1 cellular context compared by ENCODE assay signal in the genomic region with DNA sequence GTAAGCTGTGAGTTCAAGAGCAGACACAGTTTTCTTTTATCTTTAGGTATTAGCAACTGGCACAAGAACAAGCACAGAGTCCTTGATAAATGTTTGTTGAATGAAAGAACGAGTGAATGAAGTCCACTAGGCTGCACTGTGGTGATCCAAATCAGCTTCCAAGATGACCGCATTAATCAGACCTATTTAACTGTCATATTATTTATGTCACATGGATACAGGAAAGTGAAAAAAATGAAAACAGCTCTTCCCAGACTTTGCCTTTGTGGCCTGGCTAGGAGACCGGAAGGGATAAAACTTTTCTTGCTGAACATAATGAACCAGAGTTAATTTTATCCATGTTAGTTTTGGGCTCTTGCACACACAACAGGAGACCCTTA.
TF ChIP-seq lines count a peak whose summit lies in the region.

No MANE protein-coding gene starts in this region.

TF ChIP-seq in SK-N-SH, 30 proteins besides CTCF, POLR2A, EP300 and RAD21 (continued from another document):
- TF ChIP-seq, protein P1, sequence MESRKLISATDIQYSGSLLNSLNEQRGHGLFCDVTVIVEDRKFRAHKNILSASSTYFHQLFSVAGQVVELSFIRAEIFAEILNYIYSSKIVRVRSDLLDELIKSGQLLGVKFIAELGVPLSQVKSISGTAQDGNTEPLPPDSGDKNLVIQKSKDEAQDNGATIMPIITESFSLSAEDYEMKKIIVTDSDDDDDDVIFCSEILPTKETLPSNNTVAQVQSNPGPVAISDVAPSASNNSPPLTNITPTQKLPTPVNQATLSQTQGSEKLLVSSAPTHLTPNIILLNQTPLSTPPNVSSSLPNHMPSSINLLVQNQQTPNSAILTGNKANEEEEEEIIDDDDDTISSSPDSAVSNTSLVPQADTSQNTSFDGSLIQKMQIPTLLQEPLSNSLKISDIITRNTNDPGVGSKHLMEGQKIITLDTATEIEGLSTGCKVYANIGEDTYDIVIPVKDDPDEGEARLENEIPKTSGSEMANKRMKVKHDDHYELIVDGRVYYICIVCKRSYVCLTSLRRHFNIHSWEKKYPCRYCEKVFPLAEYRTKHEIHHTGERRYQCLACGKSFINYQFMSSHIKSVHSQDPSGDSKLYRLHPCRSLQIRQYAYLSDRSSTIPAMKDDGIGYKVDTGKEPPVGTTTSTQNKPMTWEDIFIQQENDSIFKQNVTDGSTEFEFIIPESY (IDR thresholded peaks at IDR 0.05; ENCODE audit: borderline replicate concordance, low read depth) = no peak
- TF ChIP-seq, protein P2, sequence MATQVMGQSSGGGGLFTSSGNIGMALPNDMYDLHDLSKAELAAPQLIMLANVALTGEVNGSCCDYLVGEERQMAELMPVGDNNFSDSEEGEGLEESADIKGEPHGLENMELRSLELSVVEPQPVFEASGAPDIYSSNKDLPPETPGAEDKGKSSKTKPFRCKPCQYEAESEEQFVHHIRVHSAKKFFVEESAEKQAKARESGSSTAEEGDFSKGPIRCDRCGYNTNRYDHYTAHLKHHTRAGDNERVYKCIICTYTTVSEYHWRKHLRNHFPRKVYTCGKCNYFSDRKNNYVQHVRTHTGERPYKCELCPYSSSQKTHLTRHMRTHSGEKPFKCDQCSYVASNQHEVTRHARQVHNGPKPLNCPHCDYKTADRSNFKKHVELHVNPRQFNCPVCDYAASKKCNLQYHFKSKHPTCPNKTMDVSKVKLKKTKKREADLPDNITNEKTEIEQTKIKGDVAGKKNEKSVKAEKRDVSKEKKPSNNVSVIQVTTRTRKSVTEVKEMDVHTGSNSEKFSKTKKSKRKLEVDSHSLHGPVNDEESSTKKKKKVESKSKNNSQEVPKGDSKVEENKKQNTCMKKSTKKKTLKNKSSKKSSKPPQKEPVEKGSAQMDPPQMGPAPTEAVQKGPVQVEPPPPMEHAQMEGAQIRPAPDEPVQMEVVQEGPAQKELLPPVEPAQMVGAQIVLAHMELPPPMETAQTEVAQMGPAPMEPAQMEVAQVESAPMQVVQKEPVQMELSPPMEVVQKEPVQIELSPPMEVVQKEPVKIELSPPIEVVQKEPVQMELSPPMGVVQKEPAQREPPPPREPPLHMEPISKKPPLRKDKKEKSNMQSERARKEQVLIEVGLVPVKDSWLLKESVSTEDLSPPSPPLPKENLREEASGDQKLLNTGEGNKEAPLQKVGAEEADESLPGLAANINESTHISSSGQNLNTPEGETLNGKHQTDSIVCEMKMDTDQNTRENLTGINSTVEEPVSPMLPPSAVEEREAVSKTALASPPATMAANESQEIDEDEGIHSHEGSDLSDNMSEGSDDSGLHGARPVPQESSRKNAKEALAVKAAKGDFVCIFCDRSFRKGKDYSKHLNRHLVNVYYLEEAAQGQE (IDR thresholded peaks at IDR 0.05; ENCODE audit: low read depth, low read length) = no peak
